ENCODE assay signal across 13 cellular contexts in the genomic region with DNA sequence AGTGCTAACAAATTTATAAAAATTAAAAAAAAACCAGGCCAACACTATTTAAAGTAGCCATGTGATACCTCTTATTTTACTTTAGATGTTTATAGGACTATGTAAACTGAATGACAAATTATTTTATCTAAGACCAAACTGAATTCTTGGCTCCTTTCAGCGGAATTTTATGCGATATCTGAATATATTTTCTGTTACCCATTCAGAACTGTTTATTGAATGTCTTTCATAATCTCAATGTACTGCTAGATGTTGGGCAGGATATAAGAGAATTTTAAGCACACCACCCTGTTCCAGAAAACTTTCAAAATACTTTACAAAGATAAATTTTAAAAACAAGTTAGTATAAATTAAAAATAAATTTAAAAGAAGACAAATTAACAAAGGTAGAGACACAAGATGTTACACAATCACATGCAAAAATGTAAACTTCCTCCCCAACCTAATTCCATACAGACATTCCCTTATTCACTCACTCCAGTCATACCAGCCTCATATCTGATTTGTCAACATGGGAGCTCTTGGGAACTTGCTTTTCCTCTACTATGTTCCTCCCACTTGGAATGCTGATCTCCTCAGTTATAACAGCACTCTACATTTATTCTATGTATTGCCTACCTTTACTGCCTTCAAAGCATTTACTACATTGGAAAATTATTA.
"Had no signal": no experiment of that assay in that cellular context is flagged by ENCODE, and none has a peak within 500 bp of the region (broad histone marks: within the 10 kb centered on the region; RNA-seq: fewer than 3 reads in every experiment).

No MANE protein-coding gene starts in this region.

- H3K27ac ChIP-seq: neutrophil, right atrium auricular region had no signal

- H3K9me3 ChIP-seq: gastroesophageal sphincter, neutrophil, right atrium auricular region had no signal

- H3K27me3 ChIP-seq: gastroesophageal sphincter, neutrophil, right atrium auricular region had no signal

- H3K4me3 ChIP-seq: gastroesophageal sphincter, right atrium auricular region had no signal

- DNase-seq: cerebellar nuclear complex; dermis blood vessel endothelial cell; endodermal cell; left colon; mesendoderm; naive thymus-derived CD4-positive, alpha-beta T cell; posterior cingulate gyrus; small intestine; stimulated activated CD4-positive, alpha-beta T cell treated with anti-CD3 and anti-CD28 coated beads, Interleukin-12 subunit alpha, Interleukin-12 subunit beta, amount 100 ng/mL, for 4 hours; stimulated activated naive CD4-positive, alpha-beta T cell treated with Interleukin-2 at 50 U/mL for 16 hours had no signal

- H3K36me3 ChIP-seq: gastroesophageal sphincter, neutrophil, right atrium auricular region had no signal

- H3K4me1 ChIP-seq: gastroesophageal sphincter, right atrium auricular region had no signal
